21 cellular contexts compared by ENCODE assay signal in the genomic region with DNA sequence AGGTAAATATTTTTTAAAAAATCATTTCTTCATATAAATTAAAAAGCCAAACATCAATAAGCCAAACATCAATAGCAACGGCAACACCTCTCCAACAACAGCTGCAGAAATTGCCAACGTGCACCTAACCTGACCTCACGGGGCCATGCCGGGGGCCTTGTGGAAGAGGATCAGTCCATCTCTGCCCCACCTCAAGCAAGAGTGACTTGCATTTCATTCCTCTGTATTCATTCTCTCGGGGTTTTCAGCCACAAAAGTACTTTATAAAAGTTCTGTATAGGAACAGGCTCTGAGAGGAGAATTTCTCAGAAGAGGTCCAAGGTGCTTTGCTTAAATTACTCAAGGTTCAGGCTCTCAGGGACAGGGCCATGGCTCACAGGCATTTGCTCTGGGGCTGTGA.
"Had no signal": no experiment of that assay in that cellular context is flagged by ENCODE, and none has a peak within 500 bp of the region (broad histone marks: within the 10 kb centered on the region; RNA-seq: fewer than 3 reads in every experiment).

No MANE protein-coding gene starts in this region.

- DNase-seq: activated CD4-positive, alpha-beta T cell treated with anti-CD3 and anti-CD28 coated beads, Interleukin-2, amount 50 U/mL, for 48 hours; activated CD4-positive, CD25-positive, alpha-beta regulatory T cell treated with anti-CD3 and anti-CD28 coated beads, Interleukin-2, amount 50 U/mL, for 72 hours; activated effector memory CD4-positive, alpha-beta T cell treated with Interleukin-2 at 50 U/mL for 16 hours; body of pancreas; cortex of kidney; endodermal cell; heart left ventricle; islet precursor cell; left cardiac atrium; midbrain; stimulated activated CD4-positive, alpha-beta T cell treated with anti-CD3 and anti-CD28 coated beads, Interleukin-2, amount 100 ng/mL, for 48 hours; stimulated activated CD8-positive, alpha-beta memory T cell treated with anti-CD3 and anti-CD28 coated beads, Interleukin-4, amount 100 ng/mL, for 48 hours; stimulated activated naive B cell treated with anti-CD40 and anti-IgM and Interleukin-4, amounts not matched to agents 10 μg/mL and 1 μg/mL and 100 μg/mL, for 72 hours; T-helper 1 cell; WERI-Rb-1 had no signal

- H3K27me3 ChIP-seq: body of pancreas, heart left ventricle, vagina had no signal

- H3K4me3 Mint-ChIP-seq: endodermal cell; natural killer cell treated with Interleukin-12 subunit alpha and Interleukin-12 subunit beta and Interleukin-15 and Interleukin-18, amount 100 ng/mL, for 72 hours; stimulated activated naive B cell treated with anti-CD40 and anti-IgM and Interleukin-4, amounts not matched to agents 10 μg/mL and 1 μg/mL and 100 μg/mL, for 72 hours; type B pancreatic cell had no signal

- H3K4me1 ChIP-seq: body of pancreas, vagina had no signal

- H3K4me1 Mint-ChIP-seq: endodermal cell had no signal

- ATAC-seq: body of pancreas; heart left ventricle; left cardiac atrium; natural killer cell treated with Interleukin-12 subunit alpha and Interleukin-12 subunit beta and Interleukin-15 and Interleukin-18, amount 100 ng/mL, for 72 hours; stimulated activated naive B cell treated with anti-CD40 and anti-IgM and Interleukin-4, amounts not matched to agents 10 μg/mL and 1 μg/mL and 100 μg/mL, for 72 hours had no signal

- H3K4me3 ChIP-seq: body of pancreas, cardiac muscle cell, heart left ventricle, prostate gland, thoracic aorta, vagina had no signal

- H3K9me3 ChIP-seq: body of pancreas, heart left ventricle, prostate gland, thoracic aorta, vagina had no signal

- H3K9me3 Mint-ChIP-seq: endodermal cell had no signal

- H3K36me3 ChIP-seq: cardiac muscle cell, heart left ventricle, prostate gland, thoracic aorta, vagina, WERI-Rb-1 had no signal

- H3K36me3 Mint-ChIP-seq: type B pancreatic cell had no signal

- H3K27ac ChIP-seq: body of pancreas, cardiac muscle cell, heart left ventricle, prostate gland, thoracic aorta, vagina, WERI-Rb-1 had no signal

- H3K27ac Mint-ChIP-seq: endodermal cell, type B pancreatic cell had no signal

- H3K27me3 Mint-ChIP-seq: natural killer cell treated with Interleukin-12 subunit alpha and Interleukin-12 subunit beta and Interleukin-15 and Interleukin-18, amount 100 ng/mL, for 72 hours; stimulated activated naive B cell treated with anti-CD40 and anti-IgM and Interleukin-4, amounts not matched to agents 10 μg/mL and 1 μg/mL and 100 μg/mL, for 72 hours had no signal
